ENCODE assay signal across 10 cellular contexts in the genomic region with DNA sequence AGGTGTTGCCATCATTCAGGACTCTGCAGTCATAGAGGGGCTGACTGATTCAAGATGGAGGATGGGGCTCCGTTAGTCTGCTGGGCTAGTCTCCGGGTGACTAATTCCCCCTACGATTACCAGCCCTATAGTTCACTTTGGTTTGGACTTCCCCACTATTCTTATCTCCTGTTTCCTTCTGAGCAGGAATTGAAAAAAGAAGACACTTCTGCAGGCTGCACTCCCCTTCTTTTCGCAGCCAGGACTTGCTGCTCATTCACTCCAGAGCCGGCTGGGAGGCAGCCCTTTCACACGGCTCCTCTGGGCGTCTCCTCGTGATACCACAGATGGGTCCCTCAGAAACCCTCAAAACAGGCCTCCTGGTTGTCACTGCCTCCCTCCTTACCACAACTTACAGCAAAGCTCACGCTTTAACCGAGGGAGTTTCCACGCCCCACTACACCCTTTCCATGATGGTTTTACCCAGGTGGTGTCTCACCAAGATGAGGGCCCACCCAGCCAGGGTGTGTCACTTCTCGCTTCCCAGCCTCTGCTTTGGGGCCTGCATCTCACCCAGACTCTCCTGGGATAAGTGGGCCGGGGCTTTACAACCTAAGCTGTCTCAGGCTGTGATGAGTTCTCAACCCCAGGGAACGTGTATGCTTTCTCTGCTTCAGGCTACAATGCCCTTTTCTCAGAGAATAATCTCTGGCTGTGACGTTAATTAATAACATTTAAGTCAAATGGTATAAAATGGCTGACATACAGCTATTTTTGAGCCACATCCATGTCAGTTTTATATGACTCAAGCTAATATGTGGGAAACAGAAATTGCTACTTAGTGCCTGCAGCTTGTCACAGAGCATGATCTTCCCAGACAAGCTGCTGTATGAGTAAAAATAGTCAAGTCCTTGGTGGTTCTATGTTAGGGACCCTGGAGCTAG. TPM values are rescaled to one million over a fixed set of nuclear protein-coding genes. Genes with fewer than 3 reads are reported as not detected.
A peak's percentile ranks its signal among the peaks of the same experiment; 100 is the strongest.
DNase-seq lines count a peak whose midpoint lies in the region; ATAC-seq and TF ChIP-seq lines count a peak whose summit lies in the region.
"Had no signal": no experiment of that assay in that cellular context is flagged by ENCODE, and none has a peak within 500 bp of the region (broad histone marks: within the 10 kb centered on the region; RNA-seq: fewer than 3 reads in every experiment).

No MANE protein-coding gene starts in this region.

- intact Hi-C loops in gastrocnemius medialis (cut with DNase I; ENCODE audit: low total_unique reads), result no loop called here

- H3K27ac ChIP-seq in gastrocnemius medialis, result no peak overlapping the region
- H3K27ac ChIP-seq: tibial artery had no signal

- H3K9me3 ChIP-seq in gastrocnemius medialis, result no peaks in the 10 kb centered on the region
- H3K9me3 ChIP-seq: tibial artery had no signal

- H3K36me3 ChIP-seq in gastrocnemius medialis, result no peaks in the 10 kb centered on the region
- H3K36me3 ChIP-seq: tibial artery had no signal

- TF ChIP-seq POLR2A in gastrocnemius medialis (IDR thresholded peaks at IDR 0.05), result no peak

- H3K4me3 Mint-ChIP-seq in T-helper 2 cell treated with Interferon-gamma antibody and Interleukin-4, amounts not matched to agents 5 μg/mL and 100 μg/mL, for 36 hours, result peak overlapping the region; percentile 76
- peak overlapping the region; percentile 77 to 89 for H3K4me3 Mint-ChIP-seq in activated T-cell treated with anti-CD3 and anti-CD28 coated beads, Interleukin-2, amount 50 U/mL, for 72 hours
- H3K4me3 Mint-ChIP-seq in osteocyte (ENCODE audit: unreplicated experiment), result no peak overlapping the region
- H3K4me3 Mint-ChIP-seq in stimulated activated naive CD8-positive, alpha-beta T cell treated with anti-CD3 and anti-CD28 coated beads, Interleukin-15, Interleukin-2, amounts not matched to agents 100 ng/mL and 50 ng/mL, for 24 hours, result peak overlapping the region; percentile 76
- H3K4me3 Mint-ChIP-seq: WTC11 had no signal

- H3K9me3 Mint-ChIP-seq in T-helper 2 cell treated with Interferon-gamma antibody and Interleukin-4, amounts not matched to agents 5 μg/mL and 100 μg/mL, for 36 hours, result peaks cover 4% of the 10 kb centered on the region
- H3K9me3 Mint-ChIP-seq in activated T-cell treated with anti-CD3 and anti-CD28 coated beads, Interleukin-2, amount 50 U/mL, for 72 hours, result peaks cover 6 to 10% of the 10 kb centered on the region in 2 donors
- no peaks in the 10 kb centered on the region for H3K9me3 Mint-ChIP-seq in osteocyte (ENCODE audit: unreplicated experiment)
- peaks cover 5% of the 10 kb centered on the region for H3K9me3 Mint-ChIP-seq in stimulated activated naive CD8-positive, alpha-beta T cell treated with anti-CD3 and anti-CD28 coated beads, Interleukin-15, Interleukin-2, amounts not matched to agents 100 ng/mL and 50 ng/mL, for 24 hours

- H3K27me3 Mint-ChIP-seq in T-helper 2 cell treated with Interferon-gamma antibody and Interleukin-4, amounts not matched to agents 5 μg/mL and 100 μg/mL, for 36 hours (ENCODE audit: low read depth), result no peaks in the 10 kb centered on the region
- H3K27me3 Mint-ChIP-seq in activated T-cell treated with anti-CD3 and anti-CD28 coated beads, Interleukin-2, amount 50 U/mL, for 72 hours (ENCODE audit: low read depth), result peaks cover 19% of the 10 kb centered on the region
- peaks cover 26% of the 10 kb centered on the region for H3K27me3 Mint-ChIP-seq in osteocyte (ENCODE audit: unreplicated experiment)
- no peaks in the 10 kb centered on the region for H3K27me3 Mint-ChIP-seq in stimulated activated naive CD8-positive, alpha-beta T cell treated with anti-CD3 and anti-CD28 coated beads, Interleukin-15, Interleukin-2, amounts not matched to agents 100 ng/mL and 50 ng/mL, for 24 hours

- H3K4me1 Mint-ChIP-seq in T-helper 2 cell treated with Interferon-gamma antibody and Interleukin-4, amounts not matched to agents 5 μg/mL and 100 μg/mL, for 36 hours (ENCODE audit: low read depth), result peaks cover 43% of the 10 kb centered on the region
- H3K4me1 Mint-ChIP-seq in activated T-cell treated with anti-CD3 and anti-CD28 coated beads, Interleukin-2, amount 50 U/mL, for 72 hours (ENCODE audit: low read depth), result peaks cover 45% of the 10 kb centered on the region
- no peaks in the 10 kb centered on the region for H3K4me1 Mint-ChIP-seq in osteocyte (ENCODE audit: unreplicated experiment)
- peaks cover 83% of the 10 kb centered on the region for H3K4me1 Mint-ChIP-seq in stimulated activated naive CD8-positive, alpha-beta T cell treated with anti-CD3 and anti-CD28 coated beads, Interleukin-15, Interleukin-2, amounts not matched to agents 100 ng/mL and 50 ng/mL, for 24 hours (ENCODE audit: low read depth)

- no peaks in the 10 kb centered on the region for H3K27me3 ChIP-seq in gastrocnemius medialis
- H3K27me3 ChIP-seq: tibial artery had no signal

- in situ Hi-C loops in gastrocnemius medialis (cut with MboI; ENCODE audit: low sequenced_read_pairs in 4 of 4), result loop anchor here in 1 of 4 donors (10.0 kb wide), 1 partner anchor 53 kb away; no protein-coding TSS in a partner anchor

- peak overlapping the region; percentile 97 for H3K27ac Mint-ChIP-seq in T-helper 2 cell treated with Interferon-gamma antibody and Interleukin-4, amounts not matched to agents 5 μg/mL and 100 μg/mL, for 36 hours
- peak overlapping the region; percentile 97 for H3K27ac Mint-ChIP-seq in activated T-cell treated with anti-CD3 and anti-CD28 coated beads, Interleukin-2, amount 50 U/mL, for 72 hours
- H3K27ac Mint-ChIP-seq in osteocyte (ENCODE audit: unreplicated experiment), result no peak overlapping the region
- peak overlapping the region; percentile 99 for H3K27ac Mint-ChIP-seq in stimulated activated naive CD8-positive, alpha-beta T cell treated with anti-CD3 and anti-CD28 coated beads, Interleukin-15, Interleukin-2, amounts not matched to agents 100 ng/mL and 50 ng/mL, for 24 hours
- H3K27ac Mint-ChIP-seq: WTC11 had no signal

- H3K36me3 Mint-ChIP-seq in T-helper 2 cell treated with Interferon-gamma antibody and Interleukin-4, amounts not matched to agents 5 μg/mL and 100 μg/mL, for 36 hours (ENCODE audit: low read depth), result peaks cover 4% of the 10 kb centered on the region
- H3K36me3 Mint-ChIP-seq in activated T-cell treated with anti-CD3 and anti-CD28 coated beads, Interleukin-2, amount 50 U/mL, for 72 hours (ENCODE audit: insufficient read depth in 2 of 2), result peaks cover 8 to 10% of the 10 kb centered on the region in 2 donors
- H3K36me3 Mint-ChIP-seq in osteocyte (ENCODE audit: unreplicated experiment), result no peaks in the 10 kb centered on the region
- H3K36me3 Mint-ChIP-seq in stimulated activated naive CD8-positive, alpha-beta T cell treated with anti-CD3 and anti-CD28 coated beads, Interleukin-15, Interleukin-2, amounts not matched to agents 100 ng/mL and 50 ng/mL, for 24 hours (ENCODE audit: low read depth), result no peaks in the 10 kb centered on the region
- H3K36me3 Mint-ChIP-seq: WTC11 had no signal

- peak; percentile 84 for DNase-seq in T-helper 2 cell treated with Interferon-gamma antibody and Interleukin-4, amounts not matched to agents 5 μg/mL and 100 μg/mL, for 36 hours (ENCODE audit: low spot score)
- peak; percentile 80 to 86 for DNase-seq in activated T-cell treated with anti-CD3 and anti-CD28 coated beads, Interleukin-2, amount 50 U/mL, for 72 hours
- DNase-seq in osteocyte (ENCODE audit: extremely low spot score, unreplicated experiment), result peak; percentile 70
- no peak for DNase-seq in gastrocnemius medialis
- no peak for DNase-seq in NCI-H187 (lab: John Stamatoyannopoulos, UW)
- DNase-seq: mesendoderm, tibial artery had no signal

- H3K4me3 ChIP-seq in gastrocnemius medialis, result no peak overlapping the region
- H3K4me3 ChIP-seq: tibial artery had no signal

- ATAC-seq in activated T-cell treated with anti-CD3 and anti-CD28 coated beads, Interleukin-2, amount 50 U/mL, for 72 hours (replicated peaks in 1 of 2), result peak; percentile 87 to 93
- no peak for ATAC-seq in gastrocnemius medialis
- no peak for ATAC-seq in HG03342 (IDR thresholded peaks at IDR 0.05; ENCODE audit: unreplicated experiment)
- ATAC-seq: WTC11 had no signal

- TF ChIP-seq CTCF in osteocyte (IDR thresholded peaks at IDR 0.05) (no peak), gastrocnemius medialis (IDR thresholded peaks at IDR 0.05 in 4 of 5, conservative IDR thresholded peaks at IDR 0.05 in 1 of 5) (no peak)

- peaks cover 0 to 7% of the 10 kb centered on the region in 2 donors for H3K4me1 ChIP-seq in gastrocnemius medialis

RNA-seq across cellular contexts. Expression of a gene that starts 11.9 kb away (rescaled TPM):
- 1 to 10 TPM in 1 of 2 donors, under 1 TPM in 1; 0.79 to 2.7 TPM for total RNA-seq in activated T-cell treated with anti-CD3 and anti-CD28 coated beads, Interleukin-2, amount 50 U/mL, for 72 hours
- not detected in 2 replicates for total RNA-seq in osteocyte
- under 1 TPM; 0.25 to 0.49 (median 0.35) TPM for total RNA-seq in gastrocnemius medialis

Comparison
In these comparisons a context has a peak if more than half of its experiments do, and no peak if none do; other contexts are left out.
1. DNase-seq: peak in T-helper 2 cell treated with Interferon-gamma antibody and Interleukin-4, amounts not matched to agents 5 μg/mL and 100 μg/mL, for 36 hours (single experiment), activated T-cell treated with anti-CD3 and anti-CD28 coated beads, Interleukin-2, amount 50 U/mL, for 72 hours (2 of 2) and osteocyte (single experiment); none in gastrocnemius medialis (0 of 2) and NCI-H187 (0 of 2).
2. ATAC-seq: peak in activated T-cell treated with anti-CD3 and anti-CD28 coated beads, Interleukin-2, amount 50 U/mL, for 72 hours (2 of 2); none in gastrocnemius medialis (0 of 2) and HG03342 (single experiment).